ENCODE assay signal across 8 cellular contexts in the genomic region with DNA sequence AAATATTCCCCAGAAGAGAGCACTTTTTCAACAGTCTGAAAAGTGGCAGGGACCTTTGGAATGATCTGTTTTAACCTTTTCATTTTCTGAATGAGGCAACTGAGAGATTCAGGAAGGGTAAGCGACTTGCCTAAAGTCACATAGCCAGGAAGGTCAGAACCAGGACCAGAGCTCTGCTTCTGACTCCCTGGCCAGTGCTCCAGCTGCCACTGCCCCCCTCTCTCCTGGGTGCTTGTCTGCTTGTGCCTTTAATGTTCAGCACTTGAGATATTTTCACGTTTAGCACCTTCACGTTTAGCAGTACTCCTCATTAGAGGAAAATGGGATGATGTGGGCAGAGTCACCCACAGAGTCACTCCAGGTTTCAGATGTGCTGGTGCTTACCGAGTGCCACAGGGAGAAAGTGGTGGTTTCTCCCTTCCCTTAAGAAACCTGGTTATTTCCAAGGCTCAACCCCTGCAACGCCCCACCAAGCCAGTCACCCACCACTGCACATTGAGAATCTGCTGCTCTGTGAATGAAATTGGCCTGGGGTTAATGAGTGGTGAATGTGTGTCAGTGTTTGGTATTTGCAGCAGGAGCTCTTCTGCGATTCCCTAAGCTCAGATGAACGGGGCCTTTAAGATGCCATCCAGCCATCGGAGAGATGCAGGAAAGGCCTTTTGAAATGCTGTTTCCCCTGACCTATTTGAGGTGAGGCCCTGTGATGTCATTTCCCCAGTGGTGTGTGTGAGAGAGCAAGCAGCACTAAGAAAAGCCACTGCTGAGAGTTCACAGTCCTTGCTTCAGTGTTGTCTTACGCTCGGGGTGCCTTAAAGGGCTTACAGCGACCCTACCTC.
A peak's percentile ranks its signal among the peaks of the same experiment; 100 is the strongest.
DNase-seq lines count a peak whose midpoint lies in the region; ATAC-seq and TF ChIP-seq lines count a peak whose summit lies in the region.

No MANE protein-coding gene starts in this region.

- DNase-seq in activated CD8-positive, alpha-beta memory T cell treated with anti-CD3 and anti-CD28 coated beads, Interleukin-2, amount 50 U/mL, for 4 hours, result peak; percentile 56
- peak; percentile 75 for DNase-seq in fibroblast of mammary gland (ENCODE audit: low read depth)
- peak; percentile 62 for DNase-seq in posterior vena cava (ENCODE audit: low spot score)
- no peak for DNase-seq in aorta
- no peak for DNase-seq in OCI-M2 (lab: John Stamatoyannopoulos, UW; ENCODE audit: unreplicated experiment)
- DNase-seq in NCI-H345 treated with DMSO at 0.1 percent for 48 hours (lab: John Stamatoyannopoulos, UW; ENCODE audit: unreplicated experiment), result no peak

- H3K27ac ChIP-seq in aorta (ENCODE audit: low read depth in 1 of 2, low read length in 2 of 2), result peak overlapping the region in 1 of 2 donors; percentile 3

- 27 to 33% methylated on average over 11 of the region's 11 CpGs for WGBS in aorta, 2 donors

- H3K4me3 ChIP-seq in fibroblast of mammary gland (ENCODE audit: control insufficient read depth, low read depth, low read length) (no peak overlapping the region), aorta (ENCODE audit: low read length in 2 of 2) (no peak overlapping the region)

- peaks cover 0 to 5% of the 10 kb centered on the region in 2 donors for H3K4me1 ChIP-seq in aorta (ENCODE audit: control insufficient read depth in 1 of 2, insufficient read depth in 2 of 2, low read length in 2 of 2)

- no peaks in the 10 kb centered on the region for H3K9me3 ChIP-seq in aorta (ENCODE audit: control insufficient read depth, low read length)

- ATAC-seq in GM19452 (IDR thresholded peaks at IDR 0.05; ENCODE audit: unreplicated experiment) (peak; percentile 63), HG03521 (IDR thresholded peaks at IDR 0.05; ENCODE audit: unreplicated experiment) (peak; percentile 59), aorta (ENCODE audit: low FRiP score) (peak; percentile 51)

- no peaks in the 10 kb centered on the region for H3K36me3 ChIP-seq in aorta (ENCODE audit: control insufficient read depth in 1 of 2, insufficient read depth in 2 of 2, low read length in 1 of 2)

- TF ChIP-seq CTCF in fibroblast of mammary gland (conservative IDR thresholded peaks at IDR 0.05; ENCODE audit: control insufficient read depth, insufficient read depth, low read depth, low read length), result no peak

- no peaks in the 10 kb centered on the region for H3K27me3 ChIP-seq in aorta (ENCODE audit: control insufficient read depth in 1 of 2, insufficient read depth in 2 of 2, low read length in 1 of 2)

- intact Hi-C loops in posterior vena cava (cut with DNase I), result no loop called here
- intact Hi-C loops in aorta (cut with DNase I), result no loop called here

Comparison
In these comparisons a context has a peak if more than half of its experiments do, and no peak if none do; other contexts are left out.
1. DNase-seq: peak in activated CD8-positive, alpha-beta memory T cell treated with anti-CD3 and anti-CD28 coated beads, Interleukin-2, amount 50 U/mL, for 4 hours (single experiment), fibroblast of mammary gland (single experiment) and posterior vena cava (single experiment); none in aorta (0 of 2), OCI-M2 (single experiment) and NCI-H345 treated with DMSO at 0.1 percent for 48 hours (single experiment).
2. Peak in every context shown above with its lines, with median percentiles within 50 percentile points of each other: ATAC-seq.